Comparison of ENCODE assay signal across 10 cellular contexts in the genomic region with DNA sequence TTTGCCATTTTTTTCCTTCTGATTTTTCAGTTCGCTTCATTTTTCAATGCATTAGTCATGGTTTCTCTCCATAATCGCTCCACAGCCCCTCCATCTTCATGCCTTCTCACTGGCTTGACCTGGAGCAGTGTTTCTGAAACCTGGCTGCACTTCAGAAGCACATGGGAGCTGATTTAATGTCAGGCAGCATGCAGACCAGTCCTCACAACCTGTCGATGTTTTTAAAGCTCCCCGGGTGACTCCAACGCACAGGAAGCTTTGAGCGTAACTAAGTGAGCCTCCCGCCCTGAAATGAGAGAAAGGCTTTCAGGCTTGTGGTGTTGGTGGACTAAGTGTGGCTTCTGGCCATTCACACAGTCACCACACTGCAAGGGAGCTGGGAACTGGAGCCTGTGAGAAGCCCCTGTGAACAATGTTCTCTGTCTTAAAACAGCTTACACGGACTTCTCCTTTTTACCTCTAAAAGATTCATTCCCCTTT. TPM values are rescaled to one million over a fixed set of nuclear protein-coding genes. Genes with fewer than 3 reads are reported as not detected.
DNase-seq lines count a peak whose midpoint lies in the region; TF ChIP-seq lines count a peak whose summit lies in the region.
"Had no signal": no experiment of that assay in that cellular context is flagged by ENCODE, and none has a peak within 500 bp of the region (broad histone marks: within the 10 kb centered on the region; RNA-seq: fewer than 3 reads in every experiment).

No MANE protein-coding gene starts in this region.

- TF ChIP-seq CTCF in breast epithelium (IDR thresholded peaks at IDR 0.05) (no peak), MCF 10A (IDR thresholded peaks at IDR 0.05; ENCODE audit: unreplicated experiment) (no peak), fibroblast of villous mesenchyme (IDR thresholded peaks at IDR 0.05; ENCODE audit: insufficient read depth, low read depth, low read length) (no peak)

- BruUV-seq in MCF 10A (replicated peaks; lab: Mats Ljungman, UMichigan): no TSS peak

- H3K4me1 ChIP-seq in breast epithelium (no peaks in the 10 kb centered on the region), subcutaneous abdominal adipose tissue (ENCODE audit: control insufficient read depth in 5 of 5, insufficient read depth in 5 of 5, low read length in 5 of 5) (peaks cover 0 to 10% (median 6%) of the 10 kb centered on the region in 5 donors)

- H3K27me3 Mint-ChIP-seq in MCF 10A (ENCODE audit: insufficient read depth, unreplicated experiment): peaks cover 12% of the 10 kb centered on the region

- no peak for TF ChIP-seq POLR2A in breast epithelium (IDR thresholded peaks at IDR 0.05)

- DNase-seq in breast epithelium (ENCODE audit: low spot score in 2 of 2) (no peak), MCF 10A (ENCODE audit: unreplicated experiment) (no peak), RPMI8226 (peak; percentile 33), fibroblast of villous mesenchyme (ENCODE audit: low read depth) (peak; percentile 39), germinal center (ENCODE audit: low spot score) (no peak), NCI-H774 (lab: John Stamatoyannopoulos, UW) (no peak)
- DNase-seq in stimulated activated naive CD4-positive, alpha-beta T cell treated with Interleukin-2 at 50 U/mL for 16 hours (lab: John Stamatoyannopoulos, UW): no peak
- DNase-seq: central memory CD4-positive, alpha-beta T cell; DND-41 had no signal

- H3K4me3 ChIP-seq in breast epithelium (peak overlapping the region in 2 of 3 donors; percentile 18 to 29), fibroblast of villous mesenchyme (ENCODE audit: low read depth, low read length) (peak overlapping the region; percentile 41), subcutaneous abdominal adipose tissue (ENCODE audit: low read depth in 1 of 5, low read length in 5 of 5) (peak overlapping the region; percentile 24 to 62 (median 50))

- H3K27ac ChIP-seq in breast epithelium (no peak overlapping the region), subcutaneous abdominal adipose tissue (ENCODE audit: low read depth, low read length) (no peak overlapping the region)

- peak overlapping the region in 1 of 5 donors; percentile 56 for H3K9ac ChIP-seq in subcutaneous abdominal adipose tissue (ENCODE audit: low read length in 5 of 5)

- POLR2A ChIA-PET in MCF 10A (lab: Yijun Ruan, JAX): interaction anchor here (0.8 to 2.4 kb wide), 2 partner anchors 10 to 12 kb away, joined by 3 to 11 read pairs; no protein-coding TSS in a partner anchor

- intact Hi-C loops in breast epithelium (cut with DNase I; ENCODE audit: low total_unique reads) (loop anchor here (10.0 kb wide), 1 partner anchor 526 kb away; no protein-coding TSS in a partner anchor), MCF 10A (cut with micrococcal nuclease) (no loop called here)

- H3K9me3 ChIP-seq in breast epithelium (no peaks in the 10 kb centered on the region), subcutaneous abdominal adipose tissue (ENCODE audit: control insufficient read depth in 5 of 5, low read length in 5 of 5) (no peaks in the 10 kb centered on the region)

- CTCF ChIA-PET in MCF 10A (lab: Yijun Ruan, JAX): no interaction called here

- H3K27me3 ChIP-seq in breast epithelium (no peaks in the 10 kb centered on the region), subcutaneous abdominal adipose tissue (ENCODE audit: control insufficient read depth in 5 of 5, insufficient read depth in 4 of 5, low read length in 5 of 5) (peaks cover 0 to 6% (median 0%) of the 10 kb centered on the region in 5 donors)

- no peak overlapping the region for H3K4me3 Mint-ChIP-seq in MCF 10A (ENCODE audit: unreplicated experiment)

- H3K27ac Mint-ChIP-seq in MCF 10A (ENCODE audit: low read depth, unreplicated experiment): no peak overlapping the region

- H3K4me1 Mint-ChIP-seq in MCF 10A (ENCODE audit: insufficient read depth, unreplicated experiment): no peaks in the 10 kb centered on the region

- H3K36me3 ChIP-seq in breast epithelium (no peaks in the 10 kb centered on the region), subcutaneous abdominal adipose tissue (ENCODE audit: control insufficient read depth in 5 of 5, insufficient read depth in 5 of 5, low read length in 5 of 5) (peaks cover 0 to 13% (median 8%) of the 10 kb centered on the region in 5 donors)

- peaks cover 6% of the 10 kb centered on the region for H3K36me3 Mint-ChIP-seq in MCF 10A (ENCODE audit: insufficient read depth, unreplicated experiment)

- no peaks in the 10 kb centered on the region for H3K9me3 Mint-ChIP-seq in MCF 10A (ENCODE audit: unreplicated experiment)

RNA-seq across cellular contexts. Expression of gene DRG2, which starts 16.8 kb away (rescaled TPM):
- total RNA-seq in breast epithelium: 10 to 100 TPM; 36.4 to 42.0 (median 40.3) TPM
- 33.8 and 39.5 TPM in 2 replicates for total RNA-seq in MCF 10A (2022)
- total RNA-seq in fibroblast of villous mesenchyme: 30.3 and 33.2 TPM in 2 replicates

RNA-seq across cellular contexts. Expression of gene GID4, which starts 31.7 kb away (rescaled TPM):
- total RNA-seq in breast epithelium (10 to 100 TPM; 11.1 to 23.8 (median 12.1) TPM), MCF 10A (2022) (9.8 and 11.0 TPM in 2 replicates), fibroblast of villous mesenchyme (6.8 and 7.8 TPM in 2 replicates)

RNA-seq across cellular contexts. Expression of gene ATPAF2, which starts 31.9 kb away (rescaled TPM):
- 10 to 100 TPM; 12.9 to 15.7 (median 13.0) TPM for total RNA-seq in breast epithelium
- total RNA-seq in MCF 10A (2022): 12.4 and 18.6 TPM in 2 replicates
- 13.0 and 15.5 TPM in 2 replicates for total RNA-seq in fibroblast of villous mesenchyme

RNA-seq across cellular contexts. Expression of gene MYO15A, which starts 37.7 kb away (rescaled TPM):
- total RNA-seq in breast epithelium: 1 to 10 TPM; 1.2 to 2.9 (median 2.2) TPM
- total RNA-seq in MCF 10A (2022): 0.20 and 1.1 TPM in 2 replicates
- total RNA-seq in fibroblast of villous mesenchyme: 0.43 and 0.97 TPM in 2 replicates

Comparison
In these comparisons a context has a peak if more than half of its experiments do, and no peak if none do; other contexts are left out.
1. DNase-seq: peak in RPMI8226 (single experiment) and fibroblast of villous mesenchyme (single experiment); none in breast epithelium (0 of 2), MCF 10A (single experiment), germinal center (single experiment), NCI-H774 (single experiment) and stimulated activated naive CD4-positive, alpha-beta T cell treated with Interleukin-2 at 50 U/mL for 16 hours (single experiment).
2. Peak in every context shown above with its lines, with median percentiles within 50 percentile points of each other: H3K4me3 ChIP-seq.